1 cellular context compared by ENCODE assay signal in the genomic region with DNA sequence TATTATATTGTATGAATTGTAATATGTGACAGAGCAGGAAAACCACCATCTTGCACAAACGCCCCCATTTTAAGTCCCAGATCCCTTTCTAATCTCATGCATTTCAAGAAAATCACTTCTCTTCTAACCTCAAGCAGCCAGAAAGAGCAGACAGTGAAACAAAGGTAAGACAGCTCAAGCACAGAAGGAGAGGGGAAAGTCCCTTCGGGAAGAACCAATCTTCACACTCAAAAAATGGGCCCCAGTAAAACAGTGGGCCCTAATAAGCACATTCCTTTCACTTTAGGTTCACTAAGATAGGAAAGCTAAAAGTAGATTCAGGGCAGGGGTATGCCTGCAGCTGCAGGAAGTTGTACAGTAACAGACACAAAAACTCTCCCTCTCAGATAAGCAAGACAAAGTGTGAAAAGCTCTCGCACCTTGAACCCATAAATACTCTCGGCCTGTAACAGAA.
TF ChIP-seq lines count a peak whose summit lies in the region.

No MANE protein-coding gene starts in this region.

TF ChIP-seq in H1, 55 proteins besides CTCF, POLR2A, EP300 and RAD21 (continued from another document):
- TF ChIP-seq SP1 (IDR thresholded peaks at IDR 0.05; ENCODE audit: low read depth, low read length) (no peak), CBX8 (IDR thresholded peaks at IDR 0.05; ENCODE audit: borderline replicate concordance, low read depth, low read length) (no peak)
- TF ChIP-seq, protein P1, sequence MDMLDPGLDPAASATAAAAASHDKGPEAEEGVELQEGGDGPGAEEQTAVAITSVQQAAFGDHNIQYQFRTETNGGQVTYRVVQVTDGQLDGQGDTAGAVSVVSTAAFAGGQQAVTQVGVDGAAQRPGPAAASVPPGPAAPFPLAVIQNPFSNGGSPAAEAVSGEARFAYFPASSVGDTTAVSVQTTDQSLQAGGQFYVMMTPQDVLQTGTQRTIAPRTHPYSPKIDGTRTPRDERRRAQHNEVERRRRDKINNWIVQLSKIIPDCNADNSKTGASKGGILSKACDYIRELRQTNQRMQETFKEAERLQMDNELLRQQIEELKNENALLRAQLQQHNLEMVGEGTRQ (IDR thresholded peaks at IDR 0.05; ENCODE audit: low read length): no peak
- TF ChIP-seq, protein P2, sequence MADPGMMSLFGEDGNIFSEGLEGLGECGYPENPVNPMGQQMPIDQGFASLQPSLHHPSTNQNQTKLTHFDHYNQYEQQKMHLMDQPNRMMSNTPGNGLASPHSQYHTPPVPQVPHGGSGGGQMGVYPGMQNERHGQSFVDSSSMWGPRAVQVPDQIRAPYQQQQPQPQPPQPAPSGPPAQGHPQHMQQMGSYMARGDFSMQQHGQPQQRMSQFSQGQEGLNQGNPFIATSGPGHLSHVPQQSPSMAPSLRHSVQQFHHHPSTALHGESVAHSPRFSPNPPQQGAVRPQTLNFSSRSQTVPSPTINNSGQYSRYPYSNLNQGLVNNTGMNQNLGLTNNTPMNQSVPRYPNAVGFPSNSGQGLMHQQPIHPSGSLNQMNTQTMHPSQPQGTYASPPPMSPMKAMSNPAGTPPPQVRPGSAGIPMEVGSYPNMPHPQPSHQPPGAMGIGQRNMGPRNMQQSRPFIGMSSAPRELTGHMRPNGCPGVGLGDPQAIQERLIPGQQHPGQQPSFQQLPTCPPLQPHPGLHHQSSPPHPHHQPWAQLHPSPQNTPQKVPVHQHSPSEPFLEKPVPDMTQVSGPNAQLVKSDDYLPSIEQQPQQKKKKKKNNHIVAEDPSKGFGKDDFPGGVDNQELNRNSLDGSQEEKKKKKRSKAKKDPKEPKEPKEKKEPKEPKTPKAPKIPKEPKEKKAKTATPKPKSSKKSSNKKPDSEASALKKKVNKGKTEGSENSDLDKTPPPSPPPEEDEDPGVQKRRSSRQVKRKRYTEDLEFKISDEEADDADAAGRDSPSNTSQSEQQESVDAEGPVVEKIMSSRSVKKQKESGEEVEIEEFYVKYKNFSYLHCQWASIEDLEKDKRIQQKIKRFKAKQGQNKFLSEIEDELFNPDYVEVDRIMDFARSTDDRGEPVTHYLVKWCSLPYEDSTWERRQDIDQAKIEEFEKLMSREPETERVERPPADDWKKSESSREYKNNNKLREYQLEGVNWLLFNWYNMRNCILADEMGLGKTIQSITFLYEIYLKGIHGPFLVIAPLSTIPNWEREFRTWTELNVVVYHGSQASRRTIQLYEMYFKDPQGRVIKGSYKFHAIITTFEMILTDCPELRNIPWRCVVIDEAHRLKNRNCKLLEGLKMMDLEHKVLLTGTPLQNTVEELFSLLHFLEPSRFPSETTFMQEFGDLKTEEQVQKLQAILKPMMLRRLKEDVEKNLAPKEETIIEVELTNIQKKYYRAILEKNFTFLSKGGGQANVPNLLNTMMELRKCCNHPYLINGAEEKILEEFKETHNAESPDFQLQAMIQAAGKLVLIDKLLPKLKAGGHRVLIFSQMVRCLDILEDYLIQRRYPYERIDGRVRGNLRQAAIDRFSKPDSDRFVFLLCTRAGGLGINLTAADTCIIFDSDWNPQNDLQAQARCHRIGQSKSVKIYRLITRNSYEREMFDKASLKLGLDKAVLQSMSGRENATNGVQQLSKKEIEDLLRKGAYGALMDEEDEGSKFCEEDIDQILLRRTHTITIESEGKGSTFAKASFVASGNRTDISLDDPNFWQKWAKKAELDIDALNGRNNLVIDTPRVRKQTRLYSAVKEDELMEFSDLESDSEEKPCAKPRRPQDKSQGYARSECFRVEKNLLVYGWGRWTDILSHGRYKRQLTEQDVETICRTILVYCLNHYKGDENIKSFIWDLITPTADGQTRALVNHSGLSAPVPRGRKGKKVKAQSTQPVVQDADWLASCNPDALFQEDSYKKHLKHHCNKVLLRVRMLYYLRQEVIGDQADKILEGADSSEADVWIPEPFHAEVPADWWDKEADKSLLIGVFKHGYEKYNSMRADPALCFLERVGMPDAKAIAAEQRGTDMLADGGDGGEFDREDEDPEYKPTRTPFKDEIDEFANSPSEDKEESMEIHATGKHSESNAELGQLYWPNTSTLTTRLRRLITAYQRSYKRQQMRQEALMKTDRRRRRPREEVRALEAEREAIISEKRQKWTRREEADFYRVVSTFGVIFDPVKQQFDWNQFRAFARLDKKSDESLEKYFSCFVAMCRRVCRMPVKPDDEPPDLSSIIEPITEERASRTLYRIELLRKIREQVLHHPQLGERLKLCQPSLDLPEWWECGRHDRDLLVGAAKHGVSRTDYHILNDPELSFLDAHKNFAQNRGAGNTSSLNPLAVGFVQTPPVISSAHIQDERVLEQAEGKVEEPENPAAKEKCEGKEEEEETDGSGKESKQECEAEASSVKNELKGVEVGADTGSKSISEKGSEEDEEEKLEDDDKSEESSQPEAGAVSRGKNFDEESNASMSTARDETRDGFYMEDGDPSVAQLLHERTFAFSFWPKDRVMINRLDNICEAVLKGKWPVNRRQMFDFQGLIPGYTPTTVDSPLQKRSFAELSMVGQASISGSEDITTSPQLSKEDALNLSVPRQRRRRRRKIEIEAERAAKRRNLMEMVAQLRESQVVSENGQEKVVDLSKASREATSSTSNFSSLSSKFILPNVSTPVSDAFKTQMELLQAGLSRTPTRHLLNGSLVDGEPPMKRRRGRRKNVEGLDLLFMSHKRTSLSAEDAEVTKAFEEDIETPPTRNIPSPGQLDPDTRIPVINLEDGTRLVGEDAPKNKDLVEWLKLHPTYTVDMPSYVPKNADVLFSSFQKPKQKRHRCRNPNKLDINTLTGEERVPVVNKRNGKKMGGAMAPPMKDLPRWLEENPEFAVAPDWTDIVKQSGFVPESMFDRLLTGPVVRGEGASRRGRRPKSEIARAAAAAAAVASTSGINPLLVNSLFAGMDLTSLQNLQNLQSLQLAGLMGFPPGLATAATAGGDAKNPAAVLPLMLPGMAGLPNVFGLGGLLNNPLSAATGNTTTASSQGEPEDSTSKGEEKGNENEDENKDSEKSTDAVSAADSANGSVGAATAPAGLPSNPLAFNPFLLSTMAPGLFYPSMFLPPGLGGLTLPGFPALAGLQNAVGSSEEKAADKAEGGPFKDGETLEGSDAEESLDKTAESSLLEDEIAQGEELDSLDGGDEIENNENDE (IDR thresholded peaks at IDR 0.05; ENCODE audit: insufficient replicate concordance, low read length): no peak
